Comparison of ENCODE assay signal across 20 cellular contexts in genomic region chr1:103333141-103333540, GRCh38.
DNase-seq lines count a peak whose midpoint lies in the region; ATAC-seq and TF ChIP-seq lines count a peak whose summit lies in the region.
"Had no signal": no experiment of that assay in that cellular context is flagged by ENCODE, and none has a peak within 500 bp of the region (broad histone marks: within the 10 kb centered on the region; RNA-seq: fewer than 3 reads in every experiment).

No MANE protein-coding gene starts in this region.

- no peaks in the 10 kb centered on the region for H3K27me3 ChIP-seq in smooth muscle cell (ENCODE audit: low read depth)

- ATAC-seq in GM19395 (IDR thresholded peaks at IDR 0.05; ENCODE audit: unreplicated experiment): peak; percentile 65
- ATAC-seq in HG02642 (IDR thresholded peaks at IDR 0.05; ENCODE audit: poor library complexity, unreplicated experiment): peak; percentile 56
- ATAC-seq in HG03575 (IDR thresholded peaks at IDR 0.05; ENCODE audit: extremely low read depth, insufficient number of reproducible peaks, low FRiP score, unreplicated experiment): peak; percentile 85
- ATAC-seq: activated CD4-positive, alpha-beta T cell treated with anti-CD3 and anti-CD28 coated beads for 36 hours had no signal

- 85% methylated on average over 5 of the region's 5 CpGs for WGBS in smooth muscle cell (ENCODE audit: low lambda C conversion rate)

- no peaks in the 10 kb centered on the region for H4K20me1 ChIP-seq in smooth muscle cell (ENCODE audit: low read depth)

- intact Hi-C loops in activated CD4-positive, alpha-beta T cell treated with anti-CD3 and anti-CD28 coated beads, Interleukin-2, amount 10 ng/mL, durations not matched to agents 24 days and 14 days (cut with micrococcal nuclease): no loop called here

- POLR2A ChIA-PET in activated CD4-positive, alpha-beta memory T cell treated with anti-CD3 and anti-CD28 coated beads, Interleukin-2, amount 10 ng/mL, durations not matched to agents 7 days and 5 days (lab: Charles Lee): no interaction called here

- no peaks in the 10 kb centered on the region for H3K9me3 ChIP-seq in smooth muscle cell (replicated peaks; ENCODE audit: low read depth)

- H3K27ac Mint-ChIP-seq in osteocyte (ENCODE audit: unreplicated experiment): peak overlapping the region; percentile 57
- no peak overlapping the region for H3K27ac Mint-ChIP-seq in activated CD4-positive, alpha-beta T cell treated with anti-CD3 and anti-CD28 coated beads, Interleukin-2, amount 10 ng/mL, durations not matched to agents 24 days and 14 days
- no peak overlapping the region for H3K27ac Mint-ChIP-seq in activated CD4-positive, alpha-beta memory T cell treated with anti-CD3 and anti-CD28 coated beads, Interleukin-2, amount 10 ng/mL, durations not matched to agents 7 days and 5 days
- H3K27ac Mint-ChIP-seq: activated CD4-positive, alpha-beta T cell treated with anti-CD3 and anti-CD28 coated beads for 36 hours; IgD-negative memory B cell; T-helper 1 cell treated with Interleukin-12 subunit alpha and Interleukin-12 subunit beta and Interleukin-4 antibody, amounts not matched to agents 30 μg/mL and 1 μg/mL, for 36 hours had no signal

- H3K4me2 ChIP-seq in smooth muscle cell: no peak overlapping the region

- H3K9ac ChIP-seq in smooth muscle cell (ENCODE audit: low read depth): no peak overlapping the region
- H3K9ac ChIP-seq: GM23248 had no signal

- H3K79me2 ChIP-seq in smooth muscle cell (ENCODE audit: low read depth): no peaks in the 10 kb centered on the region

- H3K4me3 Mint-ChIP-seq in osteocyte (ENCODE audit: unreplicated experiment): no peak overlapping the region
- no peak overlapping the region for H3K4me3 Mint-ChIP-seq in activated CD4-positive, alpha-beta T cell treated with anti-CD3 and anti-CD28 coated beads, Interleukin-2, amount 10 ng/mL, durations not matched to agents 24 days and 14 days
- no peak overlapping the region for H3K4me3 Mint-ChIP-seq in activated CD4-positive, alpha-beta memory T cell treated with anti-CD3 and anti-CD28 coated beads, Interleukin-2, amount 10 ng/mL, durations not matched to agents 7 days and 5 days
- H3K4me3 Mint-ChIP-seq: activated CD4-positive, alpha-beta T cell treated with anti-CD3 and anti-CD28 coated beads for 36 hours; CD4-positive, CD25-positive, alpha-beta regulatory T cell; IgD-negative memory B cell; T-helper 1 cell treated with Interleukin-12 subunit alpha and Interleukin-12 subunit beta and Interleukin-4 antibody, amounts not matched to agents 30 μg/mL and 1 μg/mL, for 36 hours had no signal

- DNase-seq in osteocyte (ENCODE audit: extremely low spot score, unreplicated experiment) (no peak), amniotic stem cell (lab: John Stamatoyannopoulos, UW) (no peak), smooth muscle cell (lab: John Stamatoyannopoulos, UW; ENCODE audit: unreplicated experiment) (no peak)
- no peak for DNase-seq in activated CD4-positive, alpha-beta T cell treated with anti-CD3 and anti-CD28 coated beads, Interleukin-2, amount 10 ng/mL, durations not matched to agents 24 days and 14 days
- DNase-seq in activated CD4-positive, alpha-beta memory T cell treated with anti-CD3 and anti-CD28 coated beads, Interleukin-2, amount 10 ng/mL, durations not matched to agents 7 days and 5 days: no peak
- DNase-seq: activated CD4-positive, alpha-beta T cell treated with anti-CD3 and anti-CD28 coated beads for 36 hours; activated T-cell treated with anti-CD3 and anti-CD28 coated beads, Interleukin-2, amount 50 U/mL, for 1 hour; CD4-positive, CD25-positive, alpha-beta regulatory T cell; cerebellar nuclear complex; GM23248; mesendoderm; NCI-H1436 treated with DMSO at 0.1 percent for 48 hours; NCI-H524; occipital lobe had no signal

- no peaks in the 10 kb centered on the region for H3K36me3 ChIP-seq in smooth muscle cell (ENCODE audit: low read depth)

- H3F3A ChIP-seq in smooth muscle cell (ENCODE audit: low read depth): no peaks in the 10 kb centered on the region

- H3K4me3 ChIP-seq in smooth muscle cell: no peak overlapping the region
- H3K4me3 ChIP-seq: GM23248 had no signal

- no peaks in the 10 kb centered on the region for H3K36me3 Mint-ChIP-seq in osteocyte (ENCODE audit: unreplicated experiment)
- H3K36me3 Mint-ChIP-seq in activated CD4-positive, alpha-beta T cell treated with anti-CD3 and anti-CD28 coated beads, Interleukin-2, amount 10 ng/mL, durations not matched to agents 24 days and 14 days (ENCODE audit: low read depth): no peaks in the 10 kb centered on the region
- H3K36me3 Mint-ChIP-seq in activated CD4-positive, alpha-beta memory T cell treated with anti-CD3 and anti-CD28 coated beads, Interleukin-2, amount 10 ng/mL, durations not matched to agents 7 days and 5 days (ENCODE audit: low read depth): no peaks in the 10 kb centered on the region
- H3K36me3 Mint-ChIP-seq: CD4-positive, CD25-positive, alpha-beta regulatory T cell; IgD-negative memory B cell had no signal

- TF ChIP-seq CTCF in osteocyte (IDR thresholded peaks at IDR 0.05): no peak
- TF ChIP-seq CTCF in smooth muscle cell (IDR thresholded peaks at IDR 0.05; ENCODE audit: borderline replicate concordance, insufficient read depth, poor library complexity, severe bottlenecking): no peak

- no peaks in the 10 kb centered on the region for H3K4me1 ChIP-seq in smooth muscle cell (ENCODE audit: low read depth)

- CTCF ChIA-PET in activated CD4-positive, alpha-beta memory T cell treated with anti-CD3 and anti-CD28 coated beads, Interleukin-2, amount 10 ng/mL, durations not matched to agents 7 days and 5 days (lab: Charles Lee): no interaction called here

- H3K9me3 Mint-ChIP-seq in osteocyte (ENCODE audit: unreplicated experiment): no peaks in the 10 kb centered on the region
- H3K9me3 Mint-ChIP-seq in activated CD4-positive, alpha-beta T cell treated with anti-CD3 and anti-CD28 coated beads, Interleukin-2, amount 10 ng/mL, durations not matched to agents 24 days and 14 days: no peaks in the 10 kb centered on the region
- H3K9me3 Mint-ChIP-seq in activated CD4-positive, alpha-beta memory T cell treated with anti-CD3 and anti-CD28 coated beads, Interleukin-2, amount 10 ng/mL, durations not matched to agents 7 days and 5 days: peaks cover 3% of the 10 kb centered on the region
- H3K9me3 Mint-ChIP-seq: T-helper 1 cell treated with Interleukin-12 subunit alpha and Interleukin-12 subunit beta and Interleukin-4 antibody, amounts not matched to agents 30 μg/mL and 1 μg/mL, for 36 hours had no signal

- no peak overlapping the region for H3K27ac ChIP-seq in smooth muscle cell (ENCODE audit: low read depth)
- H3K27ac ChIP-seq: GM23248, RWPE1 had no signal

- no peak overlapping the region for H2AFZ ChIP-seq in smooth muscle cell (ENCODE audit: low read depth)
- H2AFZ ChIP-seq: GM23248 had no signal

- peaks cover 18% of the 10 kb centered on the region for H3K4me1 Mint-ChIP-seq in osteocyte (ENCODE audit: unreplicated experiment)
- H3K4me1 Mint-ChIP-seq in activated CD4-positive, alpha-beta T cell treated with anti-CD3 and anti-CD28 coated beads, Interleukin-2, amount 10 ng/mL, durations not matched to agents 24 days and 14 days: no peaks in the 10 kb centered on the region
- no peaks in the 10 kb centered on the region for H3K4me1 Mint-ChIP-seq in activated CD4-positive, alpha-beta memory T cell treated with anti-CD3 and anti-CD28 coated beads, Interleukin-2, amount 10 ng/mL, durations not matched to agents 7 days and 5 days
- H3K4me1 Mint-ChIP-seq: activated CD4-positive, alpha-beta T cell treated with anti-CD3 and anti-CD28 coated beads for 36 hours; CD4-positive, CD25-positive, alpha-beta regulatory T cell; IgD-negative memory B cell had no signal

- H3K27me3 Mint-ChIP-seq in osteocyte (ENCODE audit: unreplicated experiment): no peaks in the 10 kb centered on the region
- no peaks in the 10 kb centered on the region for H3K27me3 Mint-ChIP-seq in activated CD4-positive, alpha-beta T cell treated with anti-CD3 and anti-CD28 coated beads, Interleukin-2, amount 10 ng/mL, durations not matched to agents 24 days and 14 days
- no peaks in the 10 kb centered on the region for H3K27me3 Mint-ChIP-seq in activated CD4-positive, alpha-beta memory T cell treated with anti-CD3 and anti-CD28 coated beads, Interleukin-2, amount 10 ng/mL, durations not matched to agents 7 days and 5 days
- H3K27me3 Mint-ChIP-seq: activated CD4-positive, alpha-beta T cell treated with anti-CD3 and anti-CD28 coated beads for 36 hours; CD4-positive, CD25-positive, alpha-beta regulatory T cell; IgD-negative memory B cell had no signal
